Comparison of ENCODE assay signal across 24 cellular contexts in genomic region chr13:41533266-41533665, GRCh38.
DNase-seq lines count a peak whose midpoint lies in the region; ATAC-seq and TF ChIP-seq lines count a peak whose summit lies in the region.
"Had no signal": no experiment of that assay in that cellular context is flagged by ENCODE, and none has a peak within 500 bp of the region (broad histone marks: within the 10 kb centered on the region; RNA-seq: fewer than 3 reads in every experiment).

No MANE protein-coding gene starts in this region.

- H4K20me1 ChIP-seq in OCI-LY7 (ENCODE audit: insufficient read depth, low read length) = no peaks in the 10 kb centered on the region

- peak overlapping the region; percentile 5; the same call in 1 of the 2 replicates for H3K4me2 ChIP-seq in OCI-LY7 (ENCODE audit: low read length)
- H3K4me2 ChIP-seq: KMS-11, PC-9 had no signal

- H3K4me1 ChIP-seq in OCI-LY7 (ENCODE audit: insufficient read depth, low read length, poor library complexity, severe bottlenecking) = peaks cover 8% of the 10 kb centered on the region
- peaks cover 0 to 12% (median 0%) of the 10 kb centered on the region in 3 donors for H3K4me1 ChIP-seq in gastroesophageal sphincter

- TF ChIP-seq POLR2A in gastroesophageal sphincter (IDR thresholded peaks at IDR 0.05) = no peak

- TF ChIP-seq CTCF in OCI-LY7 (conservative IDR thresholded peaks at IDR 0.05; ENCODE audit: low read length) (no peak), gastroesophageal sphincter (IDR thresholded peaks at IDR 0.05) (no peak), type B pancreatic cell (conservative IDR thresholded peaks at IDR 0.05) (no peak)

- ATAC-seq in gastroesophageal sphincter = peak; percentile 12

- H3K27ac ChIP-seq in OCI-LY7 (ENCODE audit: low read depth, low read length, poor library complexity, severe bottlenecking) = no peak overlapping the region
- H3K27ac ChIP-seq in gastroesophageal sphincter = peak overlapping the region in 2 of 4 donors; percentile 7 to 15
- H3K27ac ChIP-seq in temporal lobe (ENCODE audit: low read depth, low read length) = peak overlapping the region; percentile 56
- H3K27ac ChIP-seq: C4-2B, KMS-11, PC-9, RWPE1, SK-N-MC had no signal

- H3K9me3 Mint-ChIP-seq in activated CD4-positive, alpha-beta T cell treated with anti-CD3 and anti-CD28 coated beads, Interleukin-2, amount 10 ng/mL, durations not matched to agents 24 days and 14 days = peaks cover 12% of the 10 kb centered on the region
- H3K9me3 Mint-ChIP-seq in type B pancreatic cell = no peaks in the 10 kb centered on the region

- H3K27me3 ChIP-seq in gastroesophageal sphincter = no peaks in the 10 kb centered on the region

- no peak overlapping the region for H3K4me3 Mint-ChIP-seq in activated CD4-positive, alpha-beta T cell treated with anti-CD3 and anti-CD28 coated beads, Interleukin-2, amount 10 ng/mL, durations not matched to agents 24 days and 14 days
- H3K4me3 Mint-ChIP-seq in type B pancreatic cell = no peak overlapping the region
- H3K4me3 Mint-ChIP-seq: CD8-positive, alpha-beta memory T cell had no signal

- 60 to 83% methylated on average over 6 to 7 of the region's 7 CpGs for WGBS in gastroesophageal sphincter (ENCODE audit: low coverage in 1 of 2), 2 donors

- H2AFZ ChIP-seq in OCI-LY7 (ENCODE audit: low read length) = peak overlapping the region; percentile 15; the same call in 1 of the 2 replicates
- H2AFZ ChIP-seq: PC-9 had no signal

- peak; percentile 42 for DNase-seq in activated CD4-positive, alpha-beta T cell treated with anti-CD3 and anti-CD28 coated beads, Interleukin-2, amount 10 ng/mL, durations not matched to agents 24 days and 14 days
- no peak for DNase-seq in activated CD4-positive, alpha-beta T cell treated with anti-CD3 and anti-CD28 coated beads for 48 hours
- DNase-seq in OCI-LY7 (ENCODE audit: low spot score) = no peak
- no peak for DNase-seq in cardiac septum (ENCODE audit: low spot score)
- DNase-seq in type B pancreatic cell (ENCODE audit: extremely low spot score, unreplicated experiment) = no peak
- DNase-seq: 8988T; AML-193; CD8-positive, alpha-beta memory T cell; GDM1; NCI-H1105 treated with DMSO at 0.1 percent for 48 hours; NCI-H1694; NCI-H2081; NCI-H2171 treated with DMSO at 0.1 percent for 48 hours; NCI-H446; NCI-H526; PC-9; SHP77 treated with DMSO at 0.1 percent for 48 hours; SW 1271 had no signal

- H3K4me3 ChIP-seq in OCI-LY7 (ENCODE audit: low read depth, low read length, poor library complexity, severe bottlenecking) (no peak overlapping the region), gastroesophageal sphincter (no peak overlapping the region)
- H3K4me3 ChIP-seq: PC-9, SK-N-MC had no signal

- H3K36me3 ChIP-seq in OCI-LY7 (ENCODE audit: insufficient read depth, low read length) = no peaks in the 10 kb centered on the region
- no peaks in the 10 kb centered on the region for H3K36me3 ChIP-seq in gastroesophageal sphincter

- no TSS peak for BruUV-seq in OCI-LY7 (replicated peaks; lab: Mats Ljungman, UMichigan)

- peaks cover 11% of the 10 kb centered on the region for H3K27me3 Mint-ChIP-seq in activated CD4-positive, alpha-beta T cell treated with anti-CD3 and anti-CD28 coated beads, Interleukin-2, amount 10 ng/mL, durations not matched to agents 24 days and 14 days
- H3K27me3 Mint-ChIP-seq in type B pancreatic cell = peaks cover 7% of the 10 kb centered on the region

- CTCF ChIA-PET in OCI-LY7 (lab: Charles Lee; ENCODE audit: unreplicated experiment) = no interaction called here

- H3K79me2 ChIP-seq in OCI-LY7 (ENCODE audit: insufficient read depth, low read depth, low read length) = no peaks in the 10 kb centered on the region

- no peaks in the 10 kb centered on the region for H3K9me3 ChIP-seq in OCI-LY7 (ENCODE audit: low read length)
- H3K9me3 ChIP-seq in gastroesophageal sphincter = no peaks in the 10 kb centered on the region

- TF ChIP-seq EP300 in gastroesophageal sphincter (IDR thresholded peaks at IDR 0.05) = no peak

- no peaks in the 10 kb centered on the region for H3K36me3 Mint-ChIP-seq in activated CD4-positive, alpha-beta T cell treated with anti-CD3 and anti-CD28 coated beads, Interleukin-2, amount 10 ng/mL, durations not matched to agents 24 days and 14 days (ENCODE audit: low read depth)
- H3K36me3 Mint-ChIP-seq in type B pancreatic cell = no peaks in the 10 kb centered on the region
- H3K36me3 Mint-ChIP-seq: CD8-positive, alpha-beta memory T cell had no signal

- no peak overlapping the region for H3K27ac Mint-ChIP-seq in activated CD4-positive, alpha-beta T cell treated with anti-CD3 and anti-CD28 coated beads, Interleukin-2, amount 10 ng/mL, durations not matched to agents 24 days and 14 days
- H3K27ac Mint-ChIP-seq in type B pancreatic cell = no peak overlapping the region
- H3K27ac Mint-ChIP-seq: CD8-positive, alpha-beta memory T cell had no signal

- POLR2A ChIA-PET in OCI-LY7 (lab: Charles Lee) = interaction anchor here (0.6 to 1.2 kb wide), 3 partner anchors 13 to 28 kb away, joined by 3 read pairs; no protein-coding TSS in a partner anchor

- H3K4me1 Mint-ChIP-seq in activated CD4-positive, alpha-beta T cell treated with anti-CD3 and anti-CD28 coated beads, Interleukin-2, amount 10 ng/mL, durations not matched to agents 24 days and 14 days = no peaks in the 10 kb centered on the region
- H3K4me1 Mint-ChIP-seq in type B pancreatic cell (ENCODE audit: unreplicated experiment) = no peaks in the 10 kb centered on the region
- H3K4me1 Mint-ChIP-seq: CD8-positive, alpha-beta memory T cell had no signal

- intact Hi-C loops in activated CD4-positive, alpha-beta T cell treated with anti-CD3 and anti-CD28 coated beads, Interleukin-2, amount 10 ng/mL, durations not matched to agents 24 days and 14 days (cut with micrococcal nuclease) = no loop called here
- intact Hi-C loops in OCI-LY7 (cut with micrococcal nuclease; ENCODE audit: unreplicated experiment) = no loop called here
- intact Hi-C loops in cardiac septum (cut with DNase I) = no loop called here

- no peaks in the 10 kb centered on the region for H3K9me2 ChIP-seq in OCI-LY7 (ENCODE audit: insufficient read depth, low read length)
